In genomic region chr3:188036375-188036985, GRCh38 we compare ENCODE assay signal across 16 cellular contexts.
A peak's percentile ranks its signal among the peaks of the same experiment; 100 is the strongest.
DNase-seq lines count a peak whose midpoint lies in the region; ATAC-seq and TF ChIP-seq lines count a peak whose summit lies in the region.
"Had no signal": no experiment of that assay in that cellular context is flagged by ENCODE, and none has a peak within 500 bp of the region (broad histone marks: within the 10 kb centered on the region; RNA-seq: fewer than 3 reads in every experiment).

No MANE protein-coding gene starts in this region.

- H3K4me2 ChIP-seq in PC-9 (peak overlapping the region; percentile 37), hepatocyte (peak overlapping the region; percentile 67)

- WGBS in hepatocyte (ENCODE audit: low lambda C conversion rate, missing lambda C conversion rate): 54% methylated on average over 3 of the region's 3 CpGs
- 46% methylated on average over 3 of the region's 3 CpGs for WGBS in suprapubic skin

- no peak overlapping the region for H2AFZ ChIP-seq in PC-9
- no peak overlapping the region for H2AFZ ChIP-seq in hepatocyte

- H3K36me3 ChIP-seq in PC-9 (ENCODE audit: low read depth): no peaks in the 10 kb centered on the region
- H3K36me3 ChIP-seq in hepatocyte (replicated peaks; ENCODE audit: insufficient read depth, low read depth): no peaks in the 10 kb centered on the region
- no peaks in the 10 kb centered on the region for H3K36me3 ChIP-seq in suprapubic skin
- H3K36me3 ChIP-seq: colonic mucosa had no signal

- H3K9me3 ChIP-seq in PC-9 (ENCODE audit: insufficient read depth, low read depth) (peaks cover 3% of the 10 kb centered on the region; the same call in 1 of the 2 replicates), hepatocyte (ENCODE audit: low read depth) (no peaks in the 10 kb centered on the region), suprapubic skin (no peaks in the 10 kb centered on the region)
- H3K9me3 ChIP-seq: colonic mucosa had no signal

- H4K20me1 ChIP-seq in PC-9 (ENCODE audit: insufficient read depth): no peaks in the 10 kb centered on the region
- H4K20me1 ChIP-seq in hepatocyte (ENCODE audit: insufficient read depth, poor library complexity, severe bottlenecking): no peaks in the 10 kb centered on the region

- no peak for TF ChIP-seq CTCF in PC-9 (conservative IDR thresholded peaks at IDR 0.05)
- no peak for TF ChIP-seq CTCF in hepatocyte (IDR thresholded peaks at IDR 0.05; ENCODE audit: poor library complexity)
- TF ChIP-seq CTCF in suprapubic skin (IDR thresholded peaks at IDR 0.05): no peak

- BruUV-seq in PC-9 (replicated peaks; lab: Mats Ljungman, UMichigan): no TSS peak

- H3K4me3 ChIP-seq in PC-9 (no peak overlapping the region), hepatocyte (no peak overlapping the region), suprapubic skin (no peak overlapping the region)
- H3K4me3 ChIP-seq: colonic mucosa had no signal

- peaks cover 25% of the 10 kb centered on the region for H3F3A ChIP-seq in PC-9 (ENCODE audit: insufficient read depth, low read depth)

- CTCF ChIA-PET in PC-9 (lab: Charles Lee): no interaction called here

- H3K27ac ChIP-seq in PC-9 (peak overlapping the region; percentile 35), hepatocyte (peak overlapping the region; percentile 76), suprapubic skin (peak overlapping the region; percentile 76)
- H3K27ac ChIP-seq: colonic mucosa had no signal

- no peak for TF ChIP-seq EP300 in suprapubic skin (IDR thresholded peaks at IDR 0.05)

- H3K27me3 ChIP-seq in PC-9 (ENCODE audit: insufficient read depth, low read depth) (no peaks in the 10 kb centered on the region), hepatocyte (no peaks in the 10 kb centered on the region), suprapubic skin (no peaks in the 10 kb centered on the region)
- H3K27me3 ChIP-seq: colonic mucosa had no signal

- peaks cover 40% of the 10 kb centered on the region for H3K4me1 ChIP-seq in PC-9 (replicated peaks; ENCODE audit: insufficient read depth)
- H3K4me1 ChIP-seq in hepatocyte (ENCODE audit: insufficient read depth): peaks cover 18% of the 10 kb centered on the region
- peaks cover 29% of the 10 kb centered on the region for H3K4me1 ChIP-seq in suprapubic skin
- H3K4me1 ChIP-seq: colonic mucosa had no signal

- ATAC-seq in GM21723 (IDR thresholded peaks at IDR 0.05; ENCODE audit: unreplicated experiment): no peak
- ATAC-seq: stimulated activated naive CD8-positive, alpha-beta T cell treated with anti-CD3 and anti-CD28 coated beads, Interleukin-15, amount 100 ng/mL, for 72 hours had no signal

- no peaks in the 10 kb centered on the region for H3K79me2 ChIP-seq in PC-9 (ENCODE audit: low read depth)
- no peaks in the 10 kb centered on the region for H3K79me2 ChIP-seq in hepatocyte

- intact Hi-C loops in PC-9 (cut with micrococcal nuclease; ENCODE audit: unreplicated experiment): loop anchor here (2.0 to 10.0 kb wide), 6 partner anchors 62 to 398 kb away; no protein-coding TSS in a partner anchor

- H3K9me2 ChIP-seq in PC-9 (ENCODE audit: insufficient read depth) (no peaks in the 10 kb centered on the region), hepatocyte (replicated peaks; ENCODE audit: insufficient read depth) (no peaks in the 10 kb centered on the region)

- DNase-seq in SIG-M5 treated with dmso at 0.1 percent for 504 hours (lab: John Stamatoyannopoulos, UW; ENCODE audit: unreplicated experiment) (peak; percentile 52), SIG-M5 (lab: John Stamatoyannopoulos, UW) (no peak), PC-9 (peak in 1 of 2 experiments; percentile 89), hepatocyte (ENCODE audit: low spot score) (peak; percentile 58), suprapubic skin (ENCODE audit: low spot score in 2 of 2) (no peak), NCI-H2227 treated with DMSO at 0.1 percent for 48 hours (lab: John Stamatoyannopoulos, UW) (no peak)
- DNase-seq in activated CD4-positive, CD25-positive, alpha-beta regulatory T cell treated with anti-CD3 and anti-CD28 coated beads, Interleukin-2, amount 50 U/mL, for 72 hours: no peak
- DNase-seq: activated CD4-positive, alpha-beta T cell treated with anti-CD3 and anti-CD28 coated beads for 4 hours; activated T-cell treated with anti-CD3 and anti-CD28 coated beads, Interleukin-2, amount 50 U/mL, for 48 hours; erythroblast; GOT3; OCI-M1; stimulated activated naive CD8-positive, alpha-beta T cell treated with anti-CD3 and anti-CD28 coated beads, Interleukin-15, amount 100 ng/mL, for 72 hours; T-helper 1 cell had no signal

- no peak for TF ChIP-seq POLR2A in suprapubic skin (IDR thresholded peaks at IDR 0.05)

- POLR2A ChIA-PET in PC-9 (lab: Charles Lee; ENCODE audit: unreplicated experiment): no interaction called here

Comparison
In these comparisons a context has a peak if more than half of its experiments do, and no peak if none do; other contexts are left out.
1. DNase-seq: peak in SIG-M5 treated with dmso at 0.1 percent for 504 hours (single experiment) and hepatocyte (single experiment); none in SIG-M5 (single experiment), suprapubic skin (0 of 2), activated CD4-positive, CD25-positive, alpha-beta regulatory T cell treated with anti-CD3 and anti-CD28 coated beads, Interleukin-2, amount 50 U/mL, for 72 hours (single experiment) and NCI-H2227 treated with DMSO at 0.1 percent for 48 hours (single experiment).
2. Peak in every context shown above with its lines, with median percentiles within 50 percentile points of each other: H3K27ac ChIP-seq.